In the genomic region with DNA sequence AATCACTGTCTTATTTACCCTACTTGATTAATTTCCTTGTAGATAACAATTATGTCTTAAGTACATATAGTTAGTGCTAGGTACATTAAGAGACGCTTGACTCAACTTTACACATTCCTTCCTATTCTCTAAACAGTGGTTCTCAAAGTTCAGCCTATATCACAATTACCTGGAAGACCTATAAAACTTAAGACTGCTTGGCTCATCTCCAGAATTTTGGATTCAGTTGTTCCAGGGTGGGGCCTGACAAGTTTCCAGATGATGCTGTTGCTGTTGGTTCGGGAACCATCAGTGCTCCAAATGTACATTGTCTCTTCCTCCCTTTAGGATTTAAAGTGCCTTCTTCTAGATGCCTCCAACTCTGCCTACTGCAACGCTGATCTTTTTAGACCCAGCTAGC, we compare ENCODE assay signal across 21 cellular contexts. TPM values are rescaled to one million over a fixed set of nuclear protein-coding genes. Genes with fewer than 3 reads are reported as not detected.
DNase-seq lines count a peak whose midpoint lies in the region; ATAC-seq and TF ChIP-seq lines count a peak whose summit lies in the region.
"Had no signal": no experiment of that assay in that cellular context is flagged by ENCODE, and none has a peak within 500 bp of the region (broad histone marks: within the 10 kb centered on the region; RNA-seq: fewer than 3 reads in every experiment).

No MANE protein-coding gene starts in this region.

- ATAC-seq in DND-41 (ENCODE audit: insufficient read depth, low read depth) (no peak), psoas muscle (no peak)
- ATAC-seq: sciatic nerve had no signal

- H3K9me3 ChIP-seq in DND-41 (ENCODE audit: insufficient read depth, low read length, severe bottlenecking) = no peaks in the 10 kb centered on the region
- H3K9me3 ChIP-seq in endocrine pancreas (ENCODE audit: control insufficient read depth, low read length) = no peaks in the 10 kb centered on the region
- no peaks in the 10 kb centered on the region for H3K9me3 ChIP-seq in psoas muscle
- no peaks in the 10 kb centered on the region for H3K9me3 ChIP-seq in adrenal gland (replicated peaks in 1 of 3)

- intact Hi-C loops in psoas muscle (cut with DNase I) = no loop called here
- intact Hi-C loops in adrenal gland (cut with DNase I) = loop anchor here in 1 of 2 donors (10.0 kb wide), 1 partner anchor 124 kb away; no protein-coding TSS in a partner anchor

- WGBS in psoas muscle, 3 donors = 50 to 65% (median 54%) methylated on average over 3 of the region's 3 CpGs
- 85 to 90% (median 88%) methylated on average over 3 of the region's 3 CpGs for WGBS in adrenal gland, 4 donors

- POLR2A ChIA-PET in GM10248 (lab: Yijun Ruan, JAX) = no interaction called here

- no peak overlapping the region for H3K9ac ChIP-seq in DND-41 (ENCODE audit: low read depth, low read length)
- H3K9ac ChIP-seq in endocrine pancreas (ENCODE audit: control insufficient read depth, insufficient read depth, low read length) = no peak overlapping the region

- peaks cover 74% of the 10 kb centered on the region for H4K20me1 ChIP-seq in DND-41 (ENCODE audit: insufficient read depth, low read length)

- peaks cover 21% of the 10 kb centered on the region for H3K36me3 ChIP-seq in DND-41 (ENCODE audit: insufficient read depth, low read length)
- no peaks in the 10 kb centered on the region for H3K36me3 ChIP-seq in endocrine pancreas (ENCODE audit: control insufficient read depth, insufficient read depth, low read length)
- H3K36me3 ChIP-seq in psoas muscle (ENCODE audit: insufficient read depth in 1 of 2, low read depth in 1 of 2) = no peaks in the 10 kb centered on the region
- no peaks in the 10 kb centered on the region for H3K36me3 ChIP-seq in adrenal gland (replicated peaks in 1 of 2)
- no peaks in the 10 kb centered on the region for H3K36me3 ChIP-seq in brain microvascular endothelial cell (replicated peaks)

- no peak overlapping the region for H2AFZ ChIP-seq in DND-41 (ENCODE audit: low read depth, low read length)

- CTCF ChIA-PET in GM10248 (lab: Yijun Ruan, JAX) = no interaction called here

- H3K79me2 ChIP-seq in DND-41 (ENCODE audit: insufficient read depth, low read length) = peaks cover 96% of the 10 kb centered on the region

- H3K4me3 ChIP-seq in DND-41 (ENCODE audit: low read depth in 1 of 2, low read length in 2 of 2) = peak overlapping the region in 1 of 2 experiments; percentile 9; a peak in 1 of 4 replicates
- peak overlapping the region; percentile 15 for H3K4me3 ChIP-seq in endocrine pancreas (ENCODE audit: control insufficient read depth, insufficient read depth, low read length)
- H3K4me3 ChIP-seq in psoas muscle = peak overlapping the region; percentile 91
- no peak overlapping the region for H3K4me3 ChIP-seq in adrenal gland
- H3K4me3 ChIP-seq in brain microvascular endothelial cell (ENCODE audit: low read depth, low read length) = no peak overlapping the region
- H3K4me3 ChIP-seq: lung, SK-N-MC had no signal

- no peaks in the 10 kb centered on the region for H3K27me3 ChIP-seq in DND-41 (ENCODE audit: insufficient read depth, low read length, poor library complexity)
- H3K27me3 ChIP-seq in endocrine pancreas (ENCODE audit: control insufficient read depth, insufficient read depth, low read length) = no peaks in the 10 kb centered on the region
- no peaks in the 10 kb centered on the region for H3K27me3 ChIP-seq in psoas muscle (ENCODE audit: insufficient read depth in 3 of 3, low read length in 2 of 3)
- no peaks in the 10 kb centered on the region for H3K27me3 ChIP-seq in adrenal gland
- H3K27me3 ChIP-seq in brain microvascular endothelial cell (replicated peaks) = no peaks in the 10 kb centered on the region

- H3K4me1 ChIP-seq in DND-41 (ENCODE audit: insufficient read depth, low read length) = peaks cover 54% of the 10 kb centered on the region
- peaks cover 34% of the 10 kb centered on the region for H3K4me1 ChIP-seq in endocrine pancreas (ENCODE audit: control insufficient read depth, insufficient read depth, low read length)
- peaks cover 72% of the 10 kb centered on the region for H3K4me1 ChIP-seq in psoas muscle
- H3K4me1 ChIP-seq in adrenal gland (replicated peaks in 1 of 2) = peaks cover 33 to 73% of the 10 kb centered on the region in 2 donors

- H3K4me2 ChIP-seq in DND-41 (ENCODE audit: insufficient read depth, low read length) = peak overlapping the region; percentile 73; the same call in 1 of the 2 replicates

- no peak for TF ChIP-seq POLR2A in adrenal gland (IDR thresholded peaks at IDR 0.05)

- TF ChIP-seq CTCF in DND-41 (IDR thresholded peaks at IDR 0.05; ENCODE audit: borderline replicate concordance, extremely low read depth, low read length, poor library complexity, severe bottlenecking) = no peak
- TF ChIP-seq CTCF in psoas muscle (IDR thresholded peaks at IDR 0.05) = no peak
- no peak for TF ChIP-seq CTCF in GM10248 (IDR thresholded peaks at IDR 0.05; ENCODE audit: control extremely low read depth, extremely low read depth, low read depth, missing control alignments)
- no peak for TF ChIP-seq CTCF in adrenal gland (IDR thresholded peaks at IDR 0.05)
- no peak for TF ChIP-seq CTCF in brain microvascular endothelial cell (IDR thresholded peaks at IDR 0.05; ENCODE audit: low read depth, low read length, missing control alignments)

- H3K27ac ChIP-seq in DND-41 (ENCODE audit: low read length) = no peak overlapping the region
- peak overlapping the region; percentile 99 for H3K27ac ChIP-seq in psoas muscle
- H3K27ac ChIP-seq in adrenal gland = no peak overlapping the region
- no peak overlapping the region for H3K27ac ChIP-seq in brain microvascular endothelial cell
- H3K27ac ChIP-seq: SK-N-MC had no signal

- in situ Hi-C loops in brain microvascular endothelial cell (cut with HindIII; ENCODE audit: low pct_ligation_motif_present, low sequenced_read_pairs) = no loop called here

- DNase-seq in DND-41 = no peak
- DNase-seq in NCI-H69 (lab: John Stamatoyannopoulos, UW) = peak; percentile 61
- DNase-seq in psoas muscle = no peak
- no peak for DNase-seq in GM10248 (ENCODE audit: extremely low spot score)
- no peak for DNase-seq in central memory CD4-positive, alpha-beta T cell
- DNase-seq in adrenal gland = no peak
- no peak for DNase-seq in brain microvascular endothelial cell
- DNase-seq: activated CD4-positive, alpha-beta memory T cell treated with anti-CD3 and anti-CD28 coated beads for 36 hours; activated CD4-positive, CD25-positive, alpha-beta regulatory T cell; activated naive CD8-positive, alpha-beta T cell treated with anti-CD3 and anti-CD28 coated beads for 36 hours; CD4-positive, alpha-beta T cell; GDM1; kidney glomerular epithelial cell; NCI-H1105 treated with DMSO at 0.1 percent for 48 hours; NCI-H2081 treated with DMSO at 0.1 percent for 48 hours; NCI-H446 treated with DMSO at 0.1 percent for 48 hours; RPMI8226 had no signal

RNA-seq across cellular contexts. Expression of a gene that starts 4.0 kb away (rescaled TPM):
- total RNA-seq in psoas muscle = 10 to 100 TPM; 45.7 to 69.4 (median 52.5) TPM
- polyA plus RNA-seq in psoas muscle = 10 to 100 TPM; 19.2 to 45.6 (median 26.0) TPM
- total RNA-seq in adrenal gland = 100 to 1,000 TPM in 1 of 8 donors, 10 to 100 TPM in 7; 26.4 to 169 (median 63.7) TPM
- 10 to 100 TPM; 11.8 to 68.4 (median 13.3) TPM for polyA plus RNA-seq in adrenal gland

Comparison
In these comparisons a context has a peak if more than half of its experiments do, and no peak if none do; other contexts are left out.
1. H3K4me3 ChIP-seq: peak in endocrine pancreas (single experiment) and psoas muscle (single experiment); none in adrenal gland (0 of 4) and brain microvascular endothelial cell (single experiment).